Comparison of ENCODE assay signal across 8 cellular contexts in the genomic region with DNA sequence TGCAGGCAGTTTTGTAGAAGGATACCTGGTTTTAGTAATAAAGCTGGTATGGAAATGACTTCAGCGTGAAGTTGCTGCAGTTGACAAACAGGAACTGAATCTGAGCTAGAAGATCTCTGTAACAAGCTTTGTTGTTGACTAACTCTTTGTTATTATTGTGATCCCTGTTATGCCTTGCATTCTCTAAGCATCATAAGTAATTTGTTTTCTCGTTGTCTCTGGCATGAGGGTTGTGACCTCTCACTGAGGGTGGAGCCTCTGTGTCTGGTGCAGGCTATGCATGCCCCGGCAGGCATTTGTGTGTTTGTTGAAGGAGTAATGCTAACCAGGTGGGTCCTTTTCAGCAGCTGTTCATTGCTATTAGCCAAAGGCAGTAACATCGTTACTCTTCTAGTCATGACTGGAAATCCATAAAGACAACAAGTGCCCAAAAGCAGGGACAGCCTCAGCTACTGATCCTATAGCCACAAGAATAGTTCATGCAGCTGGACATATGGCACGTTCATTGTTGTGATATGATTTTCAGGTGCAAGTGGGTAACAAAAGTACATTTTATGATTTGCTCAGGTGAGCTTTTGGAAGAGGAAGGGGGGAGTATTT. TPM values are rescaled to one million over a fixed set of nuclear protein-coding genes. Genes with fewer than 3 reads are reported as not detected.
DNase-seq lines count a peak whose midpoint lies in the region; ATAC-seq and TF ChIP-seq lines count a peak whose summit lies in the region.
"Not testable (repeated sequence)": the region's sequence is repeated elsewhere in the genome, so short reads cannot be mapped to it uniquely, and the experiment has no call there.

No MANE protein-coding gene starts in this region.

- peaks cover 40% of the 10 kb centered on the region for H3K36me3 Mint-ChIP-seq in activated B cell treated with CpG ODN at 0.5 μM for 24 hours (ENCODE audit: low read depth)

- not testable (repeated sequence) for H3K4me1 ChIP-seq in cardiac muscle cell (ENCODE audit: low read depth)

- not testable (repeated sequence) for H3K27me3 ChIP-seq in cardiac muscle cell

- ATAC-seq in GM18858 (IDR thresholded peaks at IDR 0.05; ENCODE audit: unreplicated experiment) (peak; percentile 84), GM21447 (IDR thresholded peaks at IDR 0.05; ENCODE audit: unreplicated experiment) (peak; percentile 69), HG02885 (IDR thresholded peaks at IDR 0.05; ENCODE audit: poor library complexity, unreplicated experiment) (peak; percentile 76), HG03575 (IDR thresholded peaks at IDR 0.05; ENCODE audit: extremely low read depth, insufficient number of reproducible peaks, low FRiP score, unreplicated experiment) (peak; percentile 49), activated B cell treated with CpG ODN at 0.5 μM for 24 hours (ENCODE audit: low read depth) (peak; percentile 28)

- H3K4me3 Mint-ChIP-seq in activated B cell treated with CpG ODN at 0.5 μM for 24 hours = not testable (repeated sequence)

- not testable (repeated sequence) for H3K9me3 ChIP-seq in cardiac muscle cell (ENCODE audit: low read depth)

- peak; percentile 23 for DNase-seq in COLO668 (lab: John Stamatoyannopoulos, UW; ENCODE audit: unreplicated experiment)
- peak; percentile 65 for DNase-seq in NCI-H2171 treated with DMSO at 0.1 percent for 48 hours (lab: John Stamatoyannopoulos, UW)
- DNase-seq in activated B cell treated with CpG ODN at 0.5 μM for 24 hours; cardiac muscle cell (ENCODE audit: low read depth in 1 of 2, low spot score in 1 of 2): not testable (repeated sequence)

- H3K27me3 Mint-ChIP-seq in activated B cell treated with CpG ODN at 0.5 μM for 24 hours = not testable (repeated sequence)

- intact Hi-C loops in activated B cell treated with CpG ODN at 0.5 μM for 24 hours (cut with micrococcal nuclease) = not testable (repeated sequence)

- H3K4me3 ChIP-seq in cardiac muscle cell = not testable (repeated sequence)

- peaks cover 24% of the 10 kb centered on the region for H3K4me1 Mint-ChIP-seq in activated B cell treated with CpG ODN at 0.5 μM for 24 hours

- TF ChIP-seq CTCF in activated B cell treated with CpG ODN at 0.5 μM for 24 hours (IDR thresholded peaks at IDR 0.05); cardiac muscle cell (IDR thresholded peaks at IDR 0.05; ENCODE audit: low read depth, low read length): not testable (repeated sequence)

- peak overlapping the region; percentile 35 for H3K27ac ChIP-seq in cardiac muscle cell

- H3K9me3 Mint-ChIP-seq in activated B cell treated with CpG ODN at 0.5 μM for 24 hours = not testable (repeated sequence)

- not testable (repeated sequence) for H3K36me3 ChIP-seq in cardiac muscle cell

- POLR2A ChIA-PET in activated B cell treated with CpG ODN at 0.5 μM for 24 hours (lab: Charles Lee) = not testable (repeated sequence)

- H3K27ac Mint-ChIP-seq in activated B cell treated with CpG ODN at 0.5 μM for 24 hours = peak overlapping the region; percentile 46

- CTCF ChIA-PET in activated B cell treated with CpG ODN at 0.5 μM for 24 hours (lab: Charles Lee) = not testable (repeated sequence)

RNA-seq across cellular contexts. Expression of gene KLHL2, which starts 30.8 kb away (rescaled TPM):
- total RNA-seq in activated B cell treated with CpG ODN at 0.5 μM for 24 hours (21.5 and 21.9 TPM in 2 replicates), cardiac muscle cell (35.3 and 39.7 TPM in 2 replicates)
- 39.8 and 46.3 TPM in 2 replicates for polyA plus RNA-seq in cardiac muscle cell

Comparison
In these comparisons a context has a peak if more than half of its experiments do, and no peak if none do; other contexts are left out.
1. ATAC-seq: peak in every context shown above with its lines; median percentile 84 in GM18858; 76 in HG02885; 69 in GM21447; 49 in HG03575; 28 in activated B cell treated with CpG ODN at 0.5 μM for 24 hours.